ENCODE assay signal across 16 cellular contexts in the genomic region with DNA sequence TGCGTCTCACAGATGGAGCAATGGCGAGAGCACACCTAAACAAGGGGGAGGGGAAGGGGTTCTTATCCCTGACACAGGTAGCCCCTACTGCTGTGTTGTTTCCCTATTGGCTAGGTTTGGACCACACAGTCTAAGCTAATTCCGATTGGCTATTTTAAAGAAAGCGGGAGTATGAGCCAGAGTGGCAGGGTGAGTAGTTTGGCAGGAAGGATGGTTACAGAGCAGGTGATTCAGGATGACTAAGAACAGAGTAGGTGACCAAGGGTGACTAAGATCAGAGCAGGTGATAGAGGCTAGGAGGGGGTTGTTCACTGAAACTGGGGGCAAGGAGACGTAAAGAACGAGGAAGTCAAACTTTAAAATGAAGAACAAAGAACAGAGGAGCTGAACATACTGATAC.
A peak's percentile ranks its signal among the peaks of the same experiment; 100 is the strongest.
DNase-seq lines count a peak whose midpoint lies in the region; ATAC-seq, FAIRE-seq and TF ChIP-seq lines count a peak whose summit lies in the region.
"Had no signal": no experiment of that assay in that cellular context is flagged by ENCODE, and none has a peak within 500 bp of the region (broad histone marks: within the 10 kb centered on the region; RNA-seq: fewer than 3 reads in every experiment).

No MANE protein-coding gene starts in this region.

- DNase-seq in HCT116 (ENCODE audit: low read depth, low spot score): peak; percentile 94
- DNase-seq in PC-9: peak; percentile 56 to 85
- DNase-seq in left colon: no peak
- peak; percentile 3 for DNase-seq in small intestine
- no peak for DNase-seq in stimulated activated naive CD8-positive, alpha-beta T cell treated with anti-CD3 and anti-CD28 coated beads, Interleukin-15, amount 100 ng/mL, for 72 hours
- no peak for DNase-seq in NCI-H2081 (lab: John Stamatoyannopoulos, UW)
- DNase-seq in naive thymus-derived CD4-positive, alpha-beta T cell: no peak
- DNase-seq: 8988T; AML-193; Caco-2; CD8-positive, alpha-beta memory T cell; DMS53; GF-D8 had no signal

- no peak; the same call in 1 of the 2 replicates for TF ChIP-seq RAD21 in HCT116 (IDR thresholded peaks at IDR 0.05; ENCODE audit: low read depth)

- TF ChIP-seq POLR2A in HCT116 (IDR thresholded peaks at IDR 0.05; ENCODE audit: borderline replicate concordance, extremely low read depth, insufficient read depth, insufficient read length): no peak

- no peak for FAIRE-seq in small intestine (lab: Jason Lieb, UNC)
- FAIRE-seq: H54 had no signal

- RAD21 ChIA-PET in HCT116 (lab: Charles Lee; ENCODE audit: low non-redundant PET in 1 of 2, low total read pairs in 2 of 2, uncharacterized antibody in 2 of 2, unreplicated experiment in 2 of 2): no interaction called here

- 0 out of 2 replicates have a peak, but pooled peaks cover 13% of the 10 kb centered on the region for H3F3A ChIP-seq in PC-9 (ENCODE audit: insufficient read depth, low read depth)

- H3K27ac Mint-ChIP-seq in stimulated activated naive CD8-positive, alpha-beta T cell treated with anti-CD3 and anti-CD28 coated beads, Interleukin-15, amount 100 ng/mL, for 72 hours: no peak overlapping the region
- H3K27ac Mint-ChIP-seq in naive thymus-derived CD4-positive, alpha-beta T cell: no peak overlapping the region
- H3K27ac Mint-ChIP-seq: CD8-positive, alpha-beta memory T cell had no signal

- TF ChIP-seq CTCF in HCT116 (IDR thresholded peaks at IDR 0.05 in 2 of 3, conservative IDR thresholded peaks at IDR 0.05 in 1 of 3; ENCODE audit: borderline replicate concordance in 1 of 3, insufficient read depth in 1 of 3, low read depth in 2 of 3, low read length in 2 of 3) (no peak), PC-9 (conservative IDR thresholded peaks at IDR 0.05) (no peak)

- H3K79me2 ChIP-seq in HCT116 (ENCODE audit: insufficient read depth, low read length) (peaks cover 57% of the 10 kb centered on the region), PC-9 (ENCODE audit: low read depth) (peaks cover 37% of the 10 kb centered on the region)

- H4K20me1 ChIP-seq in HCT116 (ENCODE audit: insufficient read depth) (no peaks in the 10 kb centered on the region), PC-9 (ENCODE audit: insufficient read depth) (no peaks in the 10 kb centered on the region)
- H4K20me1 ChIP-seq: BLaER1 had no signal

- H3K36me3 ChIP-seq in HCT116 (ENCODE audit: control insufficient read depth in 1 of 2, insufficient read depth in 2 of 2, low read length in 2 of 2) (peaks cover 0 to 14% of the 10 kb centered on the region in 2 experiments; a peak in 2 of 4 replicates), PC-9 (ENCODE audit: low read depth) (peaks cover 15% of the 10 kb centered on the region), small intestine (ENCODE audit: control insufficient read depth in 2 of 2, insufficient read depth in 2 of 2, low read length in 2 of 2) (no peaks in the 10 kb centered on the region)
- H3K36me3 ChIP-seq in naive thymus-derived CD4-positive, alpha-beta T cell (ENCODE audit: control insufficient read depth in 2 of 3, insufficient read depth in 3 of 3, low read length in 3 of 3): no peaks in the 10 kb centered on the region
- H3K36me3 ChIP-seq: BLaER1 had no signal

- H3K36me3 Mint-ChIP-seq in naive thymus-derived CD4-positive, alpha-beta T cell: no peaks in the 10 kb centered on the region
- H3K36me3 Mint-ChIP-seq: CD8-positive, alpha-beta memory T cell had no signal

- peak overlapping the region; percentile 91 for H3K4me2 ChIP-seq in HCT116 (ENCODE audit: low read length)
- peak overlapping the region; percentile 68 for H3K4me2 ChIP-seq in PC-9
- H3K4me2 ChIP-seq: BLaER1 had no signal

- intact Hi-C loops in HCT116 (cut with micrococcal nuclease) (no loop called here), PC-9 (cut with micrococcal nuclease; ENCODE audit: unreplicated experiment) (loop anchor here (1.0 kb wide), 1 partner anchor 310 kb away; no protein-coding TSS in a partner anchor), left colon (cut with DNase I, micrococcal nuclease) (no loop called here)
- intact Hi-C loops in naive thymus-derived CD4-positive, alpha-beta T cell (cut with micrococcal nuclease): no loop called here

- POLR2A ChIA-PET in HCT116 (lab: Charles Lee) (interaction anchor here (0.8 to 1.8 kb wide), 3 partner anchors 10 to 713 kb away, joined by 3 to 9 read pairs (median 3); no protein-coding TSS in a partner anchor), PC-9 (lab: Charles Lee; ENCODE audit: unreplicated experiment) (interaction anchor here (0.6 to 0.7 kb wide), 3 partner anchors 504 to 856 kb away, joined by 3 to 9 read pairs (median 4); no protein-coding TSS in a partner anchor)
- POLR2A ChIA-PET in naive thymus-derived CD4-positive, alpha-beta T cell (lab: Charles Lee): no interaction called here

- peak overlapping the region; percentile 90 for H3K9ac ChIP-seq in HCT116 (ENCODE audit: low read length)
- H3K9ac ChIP-seq: BLaER1 had no signal

- peak overlapping the region; percentile 92 for H3K27ac ChIP-seq in HCT116 (ENCODE audit: low read depth, low read length)
- peak overlapping the region; percentile 91 for H3K27ac ChIP-seq in PC-9
- H3K27ac ChIP-seq in small intestine (ENCODE audit: low read depth in 1 of 2, low read length in 1 of 2): no peak overlapping the region
- no peak overlapping the region for H3K27ac ChIP-seq in naive thymus-derived CD4-positive, alpha-beta T cell (ENCODE audit: low read depth, low read length)
- H3K27ac ChIP-seq: BLaER1 had no signal

- H3K27me3 ChIP-seq in HCT116 (ENCODE audit: insufficient read depth, low read length): no peaks in the 10 kb centered on the region
- no peaks in the 10 kb centered on the region for H3K27me3 ChIP-seq in PC-9 (ENCODE audit: insufficient read depth, low read depth)
- H3K27me3 ChIP-seq in small intestine (ENCODE audit: control insufficient read depth in 2 of 2, insufficient read depth in 2 of 2, low read length in 2 of 2): no peaks in the 10 kb centered on the region
- no peaks in the 10 kb centered on the region for H3K27me3 ChIP-seq in naive thymus-derived CD4-positive, alpha-beta T cell (ENCODE audit: control insufficient read depth in 2 of 2, insufficient read depth in 2 of 2, low read length in 2 of 2)
- H3K27me3 ChIP-seq: BLaER1 had no signal

- CTCF ChIA-PET in HCT116 (lab: Charles Lee): no interaction called here
- CTCF ChIA-PET in PC-9 (lab: Charles Lee): no interaction called here
- CTCF ChIA-PET in naive thymus-derived CD4-positive, alpha-beta T cell (lab: Charles Lee): no interaction called here

- BruUV-seq in HCT116 (replicated peaks; lab: Mats Ljungman, UMichigan): no TSS peak
- no TSS peak for BruUV-seq in PC-9 (replicated peaks; lab: Mats Ljungman, UMichigan)

- peaks cover 0 to 3% of the 10 kb centered on the region in 2 donors for H3K9me3 Mint-ChIP-seq in stimulated activated naive CD8-positive, alpha-beta T cell treated with anti-CD3 and anti-CD28 coated beads, Interleukin-15, amount 100 ng/mL, for 72 hours
- peaks cover 0 to 6% (median 0%) of the 10 kb centered on the region in 11 donors for H3K9me3 Mint-ChIP-seq in naive thymus-derived CD4-positive, alpha-beta T cell

- peak overlapping the region; percentile 31 for H2AFZ ChIP-seq in HCT116 (ENCODE audit: low read depth, low read length, poor library complexity, severe bottlenecking)
- H2AFZ ChIP-seq in PC-9: peak overlapping the region; percentile 67

- H3K4me1 ChIP-seq in HCT116 (ENCODE audit: control insufficient read depth in 1 of 2, insufficient read depth in 2 of 2, low read length in 2 of 2): peaks cover 32 to 87% of the 10 kb centered on the region in 2 experiments
- peaks cover 46% of the 10 kb centered on the region for H3K4me1 ChIP-seq in PC-9 (replicated peaks; ENCODE audit: insufficient read depth)
- H3K4me1 ChIP-seq in small intestine (ENCODE audit: control insufficient read depth in 2 of 2, insufficient read depth in 1 of 2, low read depth in 1 of 2, low read length in 1 of 2): no peaks in the 10 kb centered on the region
- H3K4me1 ChIP-seq in naive thymus-derived CD4-positive, alpha-beta T cell (ENCODE audit: control insufficient read depth in 2 of 2, insufficient read depth in 2 of 2, low read length in 2 of 2): no peaks in the 10 kb centered on the region
- H3K4me1 ChIP-seq: BLaER1, Caco-2 had no signal

- no peaks in the 10 kb centered on the region for H3K27me3 Mint-ChIP-seq in stimulated activated naive CD8-positive, alpha-beta T cell treated with anti-CD3 and anti-CD28 coated beads, Interleukin-15, amount 100 ng/mL, for 72 hours
- peaks cover 0 to 7% (median 0%) of the 10 kb centered on the region in 5 donors for H3K27me3 Mint-ChIP-seq in naive thymus-derived CD4-positive, alpha-beta T cell

- no peaks in the 10 kb centered on the region for H3K4me1 Mint-ChIP-seq in stimulated activated naive CD8-positive, alpha-beta T cell treated with anti-CD3 and anti-CD28 coated beads, Interleukin-15, amount 100 ng/mL, for 72 hours
- no peaks in the 10 kb centered on the region for H3K4me1 Mint-ChIP-seq in naive thymus-derived CD4-positive, alpha-beta T cell
- H3K4me1 Mint-ChIP-seq: CD8-positive, alpha-beta memory T cell had no signal

- WGBS in small intestine, 3 donors: 79 to 90% (median 87%) methylated on average over 6 of the region's 6 CpGs

- peak; percentile 86 for ATAC-seq in HCT116
- peak; percentile 51 for ATAC-seq in left colon
- no peak for ATAC-seq in stimulated activated naive CD8-positive, alpha-beta T cell treated with anti-CD3 and anti-CD28 coated beads, Interleukin-15, amount 100 ng/mL, for 72 hours
- no peak for ATAC-seq in GM21529 (IDR thresholded peaks at IDR 0.05; ENCODE audit: unreplicated experiment)
- no peak for ATAC-seq in naive thymus-derived CD4-positive, alpha-beta T cell

- H3K9me3 ChIP-seq in HCT116 (ENCODE audit: control insufficient read depth in 1 of 2, insufficient read depth in 1 of 2, low read depth in 1 of 2, low read length in 2 of 2) (no peaks in the 10 kb centered on the region), PC-9 (ENCODE audit: insufficient read depth, low read depth) (no peaks in the 10 kb centered on the region; the same call in 1 of the 2 replicates), small intestine (ENCODE audit: control insufficient read depth, low read depth) (no peaks in the 10 kb centered on the region)
- H3K9me3 ChIP-seq in naive thymus-derived CD4-positive, alpha-beta T cell (ENCODE audit: control insufficient read depth in 2 of 3, low read length in 3 of 3): no peaks in the 10 kb centered on the region
- H3K9me3 ChIP-seq: BLaER1, Caco-2 had no signal

- no peak overlapping the region for H3K4me3 Mint-ChIP-seq in stimulated activated naive CD8-positive, alpha-beta T cell treated with anti-CD3 and anti-CD28 coated beads, Interleukin-15, amount 100 ng/mL, for 72 hours
- no peak overlapping the region for H3K4me3 Mint-ChIP-seq in naive thymus-derived CD4-positive, alpha-beta T cell
- H3K4me3 Mint-ChIP-seq: CD8-positive, alpha-beta memory T cell had no signal

- peak overlapping the region; percentile 69 to 79 for H3K4me3 ChIP-seq in HCT116 (replicated peaks in 1 of 2; ENCODE audit: low read depth in 1 of 2, low read length in 2 of 2)
- H3K4me3 ChIP-seq in PC-9: peak overlapping the region; percentile 57
- H3K4me3 ChIP-seq in small intestine (ENCODE audit: low read depth in 1 of 2, low read length in 2 of 2): no peak overlapping the region
- no peak overlapping the region for H3K4me3 ChIP-seq in naive thymus-derived CD4-positive, alpha-beta T cell (ENCODE audit: low read length)
- H3K4me3 ChIP-seq: BLaER1 had no signal

- no peaks in the 10 kb centered on the region for H3K9me2 ChIP-seq in HCT116 (ENCODE audit: insufficient read depth)
- no peaks in the 10 kb centered on the region for H3K9me2 ChIP-seq in PC-9 (ENCODE audit: insufficient read depth)

TF ChIP-seq in HCT116, 20 proteins besides CTCF, POLR2A, EP300 and RAD21 (continues in another document):
- no peak for TF ChIP-seq ZFX (IDR thresholded peaks at IDR 0.05)

Comparison
In these comparisons a context has a peak if more than half of its experiments do, and no peak if none do; other contexts are left out.
1. ATAC-seq: peak in HCT116 (single experiment) and left colon (single experiment); none in stimulated activated naive CD8-positive, alpha-beta T cell treated with anti-CD3 and anti-CD28 coated beads, Interleukin-15, amount 100 ng/mL, for 72 hours (single experiment), GM21529 (single experiment) and naive thymus-derived CD4-positive, alpha-beta T cell (single experiment).
2. DNase-seq: peak in HCT116 (single experiment), PC-9 (2 of 2) and small intestine (single experiment); none in left colon (0 of 2), stimulated activated naive CD8-positive, alpha-beta T cell treated with anti-CD3 and anti-CD28 coated beads, Interleukin-15, amount 100 ng/mL, for 72 hours (0 of 2), NCI-H2081 (0 of 2) and naive thymus-derived CD4-positive, alpha-beta T cell (0 of 9).
3. H3K27ac ChIP-seq: peak in HCT116 (single experiment) and PC-9 (single experiment); none in small intestine (0 of 2) and naive thymus-derived CD4-positive, alpha-beta T cell (single experiment).
4. H3K4me3 ChIP-seq: peak in HCT116 (2 of 2) and PC-9 (single experiment); none in small intestine (0 of 2) and naive thymus-derived CD4-positive, alpha-beta T cell (single experiment).